ENCODE assay signal across 8 cellular contexts in genomic region chr20:49668181-49668877, GRCh38. TPM values are rescaled to one million over a fixed set of nuclear protein-coding genes. Genes with fewer than 3 reads are reported as not detected.
DNase-seq lines count a peak whose midpoint lies in the region; ATAC-seq lines count a peak whose summit lies in the region.

No MANE protein-coding gene starts in this region.

- H3K36me3 Mint-ChIP-seq in effector memory CD8-positive, alpha-beta T cell (ENCODE audit: insufficient read depth): peaks cover 16% of the 10 kb centered on the region

- no peaks in the 10 kb centered on the region for H3K27me3 Mint-ChIP-seq in effector memory CD8-positive, alpha-beta T cell

- H3K9me3 Mint-ChIP-seq in effector memory CD8-positive, alpha-beta T cell: no peaks in the 10 kb centered on the region

- peaks cover 46 to 71% of the 10 kb centered on the region in 2 donors for H3K4me1 Mint-ChIP-seq in effector memory CD8-positive, alpha-beta T cell (ENCODE audit: low read depth in 2 of 2)

- DNase-seq in GM19240 (ENCODE audit: insufficient read length, low spot score) (peak; percentile 45), globus pallidus (ENCODE audit: low spot score) (no peak), ureter (ENCODE audit: low spot score) (no peak), NCI-H446 (lab: John Stamatoyannopoulos, UW) (no peak)
- peak; percentile 11 for DNase-seq in activated CD4-positive, alpha-beta T cell treated with anti-CD3 and anti-CD28 coated beads for 1 hour
- peak; percentile 88 to 90 (median 89) for DNase-seq in effector memory CD8-positive, alpha-beta T cell
- peak; percentile 71 for DNase-seq in stimulated activated CD4-positive, alpha-beta T cell treated with anti-CD3 and anti-CD28 coated beads, Interleukin-4, amount 100 ng/mL, for 24 hours

- peak; percentile 70 for ATAC-seq in HG03159 (IDR thresholded peaks at IDR 0.05; ENCODE audit: unreplicated experiment)
- ATAC-seq in effector memory CD8-positive, alpha-beta T cell (replicated peaks): peak; percentile 90

- H3K4me3 Mint-ChIP-seq in effector memory CD8-positive, alpha-beta T cell: peak overlapping the region; percentile 84 to 92

- H3K27ac Mint-ChIP-seq in effector memory CD8-positive, alpha-beta T cell: peak overlapping the region; percentile 97

RNA-seq across cellular contexts. Expression of gene B4GALT5, which starts 45.3 kb away (rescaled TPM):
- total RNA-seq in ureter: 40.9 TPM

Comparison
In these comparisons a context has a peak if more than half of its experiments do, and no peak if none do; other contexts are left out.
1. DNase-seq: peak in GM19240 (single experiment), activated CD4-positive, alpha-beta T cell treated with anti-CD3 and anti-CD28 coated beads for 1 hour (single experiment), effector memory CD8-positive, alpha-beta T cell (3 of 3) and stimulated activated CD4-positive, alpha-beta T cell treated with anti-CD3 and anti-CD28 coated beads, Interleukin-4, amount 100 ng/mL, for 24 hours (single experiment); none in globus pallidus (single experiment), ureter (single experiment) and NCI-H446 (0 of 2).